In the genomic region with DNA sequence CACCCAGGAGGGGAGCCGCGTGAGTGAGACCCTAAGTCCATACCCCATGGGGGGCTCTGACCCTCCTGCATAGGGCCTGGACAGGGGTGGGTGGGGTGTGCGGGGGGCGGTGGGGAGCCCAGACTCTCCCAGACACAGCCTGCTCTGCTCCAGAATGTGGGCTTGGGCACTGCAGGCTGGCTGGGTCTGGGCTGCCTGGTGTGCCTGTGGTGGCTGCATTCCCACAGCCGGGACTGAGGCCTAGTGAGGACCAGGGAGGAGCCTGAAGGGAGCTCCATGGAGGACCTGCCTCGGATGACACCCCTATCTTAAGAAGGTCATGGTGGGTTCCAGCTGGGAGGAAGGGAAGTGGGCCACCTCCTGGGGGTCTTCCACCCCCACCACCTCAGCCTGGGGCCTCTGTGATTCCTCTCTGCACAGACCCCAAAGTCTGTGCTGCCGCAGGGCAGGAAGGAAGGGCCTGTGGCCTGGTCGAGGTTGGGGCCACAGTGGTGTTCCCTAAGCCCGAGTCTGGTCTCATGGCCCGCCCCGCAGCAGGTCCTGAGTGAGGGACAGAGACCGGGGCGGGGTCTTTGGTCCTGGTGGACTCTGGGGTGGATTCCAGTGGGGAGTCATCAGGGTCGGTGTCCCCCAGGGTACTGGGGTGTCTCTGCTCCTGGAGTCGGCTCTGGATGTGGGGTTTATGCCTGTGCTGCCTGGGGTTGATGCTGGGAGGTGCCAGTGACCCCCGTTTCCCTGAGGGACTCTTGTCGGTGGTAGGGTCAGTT, we compare ENCODE assay signal across 29 cellular contexts.
A peak's percentile ranks its signal among the peaks of the same experiment; 100 is the strongest.
DNase-seq lines count a peak whose midpoint lies in the region; ATAC-seq, FAIRE-seq and TF ChIP-seq lines count a peak whose summit lies in the region.
"Had no signal": no experiment of that assay in that cellular context is flagged by ENCODE, and none has a peak within 500 bp of the region (broad histone marks: within the 10 kb centered on the region; RNA-seq: fewer than 3 reads in every experiment).

No MANE protein-coding gene starts in this region.

- H3K36me3 Mint-ChIP-seq in naive thymus-derived CD4-positive, alpha-beta T cell, result peaks cover 0 to 16% (median 4%) of the 10 kb centered on the region in 5 donors
- no peaks in the 10 kb centered on the region for H3K36me3 Mint-ChIP-seq in CD8-positive, alpha-beta T cell
- H3K36me3 Mint-ChIP-seq: natural killer cell had no signal

- no peak for TF ChIP-seq POLR2A in right lobe of liver (IDR thresholded peaks at IDR 0.05)
- no peak for TF ChIP-seq POLR2A in HepG2 (IDR thresholded peaks at IDR 0.05; ENCODE audit: insufficient read depth in 1 of 2, low read depth in 2 of 2, low read length in 2 of 2)

- no peak overlapping the region for H3K4me3 ChIP-seq in right lobe of liver
- H3K4me3 ChIP-seq in HepG2 (replicated peaks in 1 of 3; ENCODE audit: insufficient read depth in 1 of 3, low read depth in 2 of 3, low read length in 3 of 3), result no peak overlapping the region
- H3K4me3 ChIP-seq in naive thymus-derived CD4-positive, alpha-beta T cell (ENCODE audit: low read length), result no peak overlapping the region
- H3K4me3 ChIP-seq in CD8-positive, alpha-beta T cell (ENCODE audit: low read depth, low read length), result no peak overlapping the region
- H3K4me3 ChIP-seq: ascending aorta, colonic mucosa, gastrocnemius medialis, hepatocyte, thoracic aorta, vagina had no signal

- H3K9me3 Mint-ChIP-seq in naive thymus-derived CD4-positive, alpha-beta T cell, result peaks cover 0 to 36% (median 5%) of the 10 kb centered on the region in 11 donors
- peaks cover 2% of the 10 kb centered on the region for H3K9me3 Mint-ChIP-seq in CD8-positive, alpha-beta T cell
- H3K9me3 Mint-ChIP-seq: activated T-helper 2 cell treated with anti-CD3 and anti-CD28 coated beads, Interferon-gamma antibody, Interleukin-2, Interleukin-4, amounts not matched to agents 10 μg/mL and 5 μg/mL and 100 μg/mL, durations not matched to agents 14 hours and 24 hours and 36 hours; natural killer cell had no signal

- in situ Hi-C loops in HepG2 (cut with HindIII; ENCODE audit: extremely low pct_ligation_motif_present, low pct_unique_long_range_greater_than_20kb), result no loop called here

- WGBS in right lobe of liver (ENCODE audit: insufficient coverage, low coverage, low lambda C conversion rate, missing lambda C conversion rate), result 67% methylated on average over 1 of the region's 17 CpGs
- 60% methylated on average over 1 of the region's 17 CpGs for WGBS in HepG2 (ENCODE audit: low lambda C conversion rate)

- H3K79me2 ChIP-seq in HepG2 (ENCODE audit: insufficient read depth, low read length), result no peaks in the 10 kb centered on the region
- H3K79me2 ChIP-seq: hepatocyte had no signal

- H3K36me3 ChIP-seq in right lobe of liver (no peaks in the 10 kb centered on the region), HepG2 (replicated peaks in 1 of 2; ENCODE audit: control insufficient read depth in 1 of 2, insufficient read depth in 2 of 2, low read length in 2 of 2) (no peaks in the 10 kb centered on the region)
- H3K36me3 ChIP-seq in naive thymus-derived CD4-positive, alpha-beta T cell (ENCODE audit: control insufficient read depth in 2 of 3, insufficient read depth in 3 of 3, low read length in 3 of 3), result no peaks in the 10 kb centered on the region
- H3K36me3 ChIP-seq in CD8-positive, alpha-beta T cell (ENCODE audit: insufficient read depth, low read length), result no peaks in the 10 kb centered on the region
- H3K36me3 ChIP-seq: ascending aorta, BE2C, colonic mucosa, gastrocnemius medialis, thoracic aorta, vagina had no signal

- ATAC-seq in right lobe of liver (no peak), HepG2 (no peak), left cardiac atrium (no peak)
- ATAC-seq in naive thymus-derived CD4-positive, alpha-beta T cell, result peak; percentile 5
- no peak for ATAC-seq in CD8-positive, alpha-beta T cell
- ATAC-seq: activated CD8-positive, alpha-beta T cell treated with anti-CD3 and anti-CD28 coated beads, Interleukin-2, amount 10 ng/mL, durations not matched to agents 7 days and 5 days; activated naive CD4-positive, alpha-beta T cell treated with anti-CD3 and anti-CD28 coated beads, Interleukin-2, amount 50 U/mL, for 72 hours; gastrocnemius medialis; left lobe of liver had no signal

- H3K9me3 ChIP-seq in right lobe of liver (no peaks in the 10 kb centered on the region), HepG2 (ENCODE audit: low read length) (no peaks in the 10 kb centered on the region)
- no peaks in the 10 kb centered on the region for H3K9me3 ChIP-seq in naive thymus-derived CD4-positive, alpha-beta T cell (ENCODE audit: control insufficient read depth in 2 of 3, low read length in 3 of 3)
- H3K9me3 ChIP-seq in CD8-positive, alpha-beta T cell (ENCODE audit: low read length), result no peaks in the 10 kb centered on the region
- H3K9me3 ChIP-seq: BE2C, colonic mucosa, gastrocnemius medialis, thoracic aorta, vagina had no signal

- H2AFZ ChIP-seq in HepG2 (ENCODE audit: low read length), result no peak overlapping the region
- H2AFZ ChIP-seq: hepatocyte had no signal

- CTCF ChIA-PET in HepG2 (lab: Yijun Ruan, JAX; ENCODE audit: low intra/inter-chr PET ratio, low total read pairs), result no interaction called here
- CTCF ChIA-PET in naive thymus-derived CD4-positive, alpha-beta T cell (lab: Charles Lee), result no interaction called here
- CTCF ChIA-PET in CD8-positive, alpha-beta T cell (lab: Charles Lee), result no interaction called here

- no peak for TF ChIP-seq CTCF in right lobe of liver (IDR thresholded peaks at IDR 0.05)
- no peak for TF ChIP-seq CTCF in HepG2 (CRISPR knock-in tag; IDR thresholded peaks at IDR 0.05)
- TF ChIP-seq CTCF in CD8-positive, alpha-beta T cell (IDR thresholded peaks at IDR 0.05), result no peak

- H3K27me3 ChIP-seq in right lobe of liver (no peaks in the 10 kb centered on the region), HepG2 (ENCODE audit: control insufficient read depth in 1 of 2, insufficient read depth in 2 of 2, low read length in 2 of 2) (peaks cover 0 to 3% of the 10 kb centered on the region in 2 experiments; a peak in 2 of 5 replicates)
- H3K27me3 ChIP-seq in naive thymus-derived CD4-positive, alpha-beta T cell (ENCODE audit: control insufficient read depth in 2 of 2, insufficient read depth in 2 of 2, low read length in 2 of 2), result no peaks in the 10 kb centered on the region
- H3K27me3 ChIP-seq in CD8-positive, alpha-beta T cell (ENCODE audit: insufficient read depth, low read length), result no peaks in the 10 kb centered on the region
- H3K27me3 ChIP-seq: ascending aorta, BE2C, colonic mucosa, gastrocnemius medialis, hepatocyte, vagina had no signal

- H3K4me3 Mint-ChIP-seq in naive thymus-derived CD4-positive, alpha-beta T cell, result no peak overlapping the region
- no peak overlapping the region for H3K4me3 Mint-ChIP-seq in CD8-positive, alpha-beta T cell
- H3K4me3 Mint-ChIP-seq: activated CD8-positive, alpha-beta T cell treated with anti-CD3 and anti-CD28 coated beads, Interleukin-2, amount 10 ng/mL, durations not matched to agents 7 days and 5 days; natural killer cell; stimulated activated naive CD8-positive, alpha-beta T cell treated with anti-CD3 and anti-CD28 coated beads, Interleukin-15, Interleukin-2, amounts not matched to agents 100 ng/mL and 50 ng/mL, for 24 hours had no signal

- H3K27ac Mint-ChIP-seq in naive thymus-derived CD4-positive, alpha-beta T cell, result no peak overlapping the region
- no peak overlapping the region for H3K27ac Mint-ChIP-seq in CD8-positive, alpha-beta T cell
- H3K27ac Mint-ChIP-seq: activated CD8-positive, alpha-beta T cell treated with anti-CD3 and anti-CD28 coated beads, Interleukin-2, amount 10 ng/mL, durations not matched to agents 7 days and 5 days; activated naive CD4-positive, alpha-beta T cell treated with anti-CD3 and anti-CD28 coated beads, Interleukin-2, amount 50 U/mL, for 72 hours; activated T-helper 2 cell treated with anti-CD3 and anti-CD28 coated beads, Interferon-gamma antibody, Interleukin-2, Interleukin-4, amounts not matched to agents 10 μg/mL and 5 μg/mL and 100 μg/mL, durations not matched to agents 14 hours and 24 hours and 36 hours; natural killer cell; stimulated activated naive CD8-positive, alpha-beta T cell treated with anti-CD3 and anti-CD28 coated beads, Interleukin-15, Interleukin-2, amounts not matched to agents 100 ng/mL and 50 ng/mL, for 24 hours had no signal

- H3K27ac ChIP-seq in right lobe of liver, result no peak overlapping the region
- H3K27ac ChIP-seq in HepG2 (ENCODE audit: extremely low read length, insufficient read depth, low read length), result no peak overlapping the region
- H3K27ac ChIP-seq in naive thymus-derived CD4-positive, alpha-beta T cell (ENCODE audit: low read depth, low read length), result no peak overlapping the region
- no peak overlapping the region for H3K27ac ChIP-seq in CD8-positive, alpha-beta T cell (ENCODE audit: low read depth, low read length)
- H3K27ac ChIP-seq: ascending aorta, colonic mucosa, gastrocnemius medialis, hepatocyte, thoracic aorta, vagina had no signal

- POLR2A ChIA-PET in HepG2 (lab: Yijun Ruan, JAX), result no interaction called here
- POLR2A ChIA-PET in naive thymus-derived CD4-positive, alpha-beta T cell (lab: Charles Lee), result no interaction called here
- POLR2A ChIA-PET in CD8-positive, alpha-beta T cell (lab: Charles Lee), result no interaction called here

- no peaks in the 10 kb centered on the region for H3K4me1 Mint-ChIP-seq in naive thymus-derived CD4-positive, alpha-beta T cell
- H3K4me1 Mint-ChIP-seq in CD8-positive, alpha-beta T cell (ENCODE audit: low read depth), result no peaks in the 10 kb centered on the region
- H3K4me1 Mint-ChIP-seq: natural killer cell had no signal

- no peak overlapping the region for H3K9ac ChIP-seq in HepG2 (ENCODE audit: insufficient read depth, low read depth, low read length)

- H3K27me3 Mint-ChIP-seq in naive thymus-derived CD4-positive, alpha-beta T cell, result peaks cover 0 to 10% (median 4%) of the 10 kb centered on the region in 5 donors
- H3K27me3 Mint-ChIP-seq in CD8-positive, alpha-beta T cell (ENCODE audit: low read depth), result peaks cover 4% of the 10 kb centered on the region
- H3K27me3 Mint-ChIP-seq: stimulated activated naive CD8-positive, alpha-beta T cell treated with anti-CD3 and anti-CD28 coated beads, Interleukin-15, Interleukin-2, amounts not matched to agents 100 ng/mL and 50 ng/mL, for 24 hours had no signal

- no peak for TF ChIP-seq EP300 in HepG2 (IDR thresholded peaks at IDR 0.05; ENCODE audit: low read depth in 2 of 2, low read length in 2 of 2)
- no peak for TF ChIP-seq EP300 in HepG2 (CRISPR knock-in tag; IDR thresholded peaks at IDR 0.05; ENCODE audit: borderline replicate concordance)

- DNase-seq in right lobe of liver, result peak; percentile 8 to 43 (median 35)
- DNase-seq in HepG2 (ENCODE audit: low spot score), result no peak
- DNase-seq in left cardiac atrium, result peak; percentile 7
- DNase-seq in naive thymus-derived CD4-positive, alpha-beta T cell, result no peak
- no peak for DNase-seq in NCI-H2081 treated with DMSO at 0.1 percent for 48 hours (lab: John Stamatoyannopoulos, UW)
- DNase-seq in CD8-positive, alpha-beta T cell, result no peak
- DNase-seq in NCI-H2171 treated with DMSO at 0.1 percent for 48 hours (lab: John Stamatoyannopoulos, UW), result no peak
- no peak for DNase-seq in ureter (ENCODE audit: low spot score)
- DNase-seq: activated CD4-positive, alpha-beta T cell treated with anti-CD3 and anti-CD28 coated beads for 4 hours; activated CD8-positive, alpha-beta T cell treated with anti-CD3 and anti-CD28 coated beads, Interleukin-2, amount 10 ng/mL, durations not matched to agents 7 days and 5 days; activated T-cell treated with anti-CD3 and anti-CD28 coated beads for 4 hours; BE2C; colonic mucosa; effector CD4-positive, alpha-beta T cell; gastrocnemius medialis; midbrain; natural killer cell; NCI-H1436 treated with DMSO at 0.1 percent for 48 hours; occipital lobe; SHP77 treated with DMSO at 0.1 percent for 48 hours; small intestine had no signal

- intact Hi-C loops in right lobe of liver (cut with DNase I), result no loop called here
- intact Hi-C loops in HepG2 (cut with micrococcal nuclease; ENCODE audit: unreplicated experiment), result no loop called here
- intact Hi-C loops in left cardiac atrium (cut with DNase I), result no loop called here
- intact Hi-C loops in naive thymus-derived CD4-positive, alpha-beta T cell (cut with micrococcal nuclease), result loop anchor here in 1 of 2 donors (1.0 kb wide), 1 partner anchor 12 kb away; no protein-coding TSS in a partner anchor
- intact Hi-C loops in CD8-positive, alpha-beta T cell (cut with DNase I, micrococcal nuclease), result no loop called here

- no TSS peak for BruUV-seq in HepG2 (replicated peaks; lab: Mats Ljungman, UMichigan)

- H3K4me1 ChIP-seq in right lobe of liver (no peaks in the 10 kb centered on the region), HepG2 (ENCODE audit: insufficient read depth, low read length) (no peaks in the 10 kb centered on the region)
- H3K4me1 ChIP-seq in naive thymus-derived CD4-positive, alpha-beta T cell (ENCODE audit: control insufficient read depth in 2 of 2, insufficient read depth in 2 of 2, low read length in 2 of 2), result no peaks in the 10 kb centered on the region
- no peaks in the 10 kb centered on the region for H3K4me1 ChIP-seq in CD8-positive, alpha-beta T cell (ENCODE audit: insufficient read depth, low read length)
- H3K4me1 ChIP-seq: ascending aorta, colonic mucosa, gastrocnemius medialis, vagina had no signal

- H4K20me1 ChIP-seq in HepG2 (ENCODE audit: insufficient read depth, low read length), result no peaks in the 10 kb centered on the region

- H3K4me2 ChIP-seq in HepG2 (ENCODE audit: low read depth, low read length), result no peak overlapping the region
- H3K4me2 ChIP-seq: hepatocyte had no signal

- no peak for FAIRE-seq in HepG2 (lab: Jason Lieb, UNC)
- FAIRE-seq: small intestine had no signal

- TF ChIP-seq RAD21 in HepG2 (CRISPR knock-in tag; IDR thresholded peaks at IDR 0.05), result no peak

Comparison
In these comparisons a context has a peak if more than half of its experiments do, and no peak if none do; other contexts are left out.
1. DNase-seq: peak in right lobe of liver (3 of 3) and left cardiac atrium (single experiment); none in HepG2 (single experiment), naive thymus-derived CD4-positive, alpha-beta T cell (0 of 9), NCI-H2081 treated with DMSO at 0.1 percent for 48 hours (single experiment), CD8-positive, alpha-beta T cell (0 of 7), NCI-H2171 treated with DMSO at 0.1 percent for 48 hours (single experiment) and ureter (single experiment).